In genomic region chr1:9825101-9826074, GRCh38 we compare ENCODE assay signal across 8 cellular contexts. TPM values are rescaled to one million over a fixed set of nuclear protein-coding genes. Genes with fewer than 3 reads are reported as not detected.
DNase-seq lines count a peak whose midpoint lies in the region; ATAC-seq and TF ChIP-seq lines count a peak whose summit lies in the region.

No MANE protein-coding gene starts in this region.

- H3K4me1 ChIP-seq in endodermal cell (ENCODE audit: control insufficient read depth, insufficient read depth, low read length) (peaks cover 15% of the 10 kb centered on the region), testis (peaks cover 18% of the 10 kb centered on the region)

- intact Hi-C loops in testis (cut with DNase I; ENCODE audit: low total_unique reads), result no loop called here

- no peak overlapping the region for H3K9ac ChIP-seq in endodermal cell (ENCODE audit: extremely low read depth, low read length, poor library complexity, severe bottlenecking)

- peaks cover 5% of the 10 kb centered on the region for H3K27me3 Mint-ChIP-seq in activated CD4-positive, alpha-beta T cell treated with anti-CD3 and anti-CD28 coated beads, Interleukin-2, amount 10 ng/mL, durations not matched to agents 7 days and 5 days
- H3K27me3 Mint-ChIP-seq in endodermal cell (ENCODE audit: insufficient read depth), result peaks cover 33% of the 10 kb centered on the region

- POLR2A ChIA-PET in activated CD4-positive, alpha-beta T cell treated with anti-CD3 and anti-CD28 coated beads, Interleukin-2, amount 10 ng/mL, durations not matched to agents 7 days and 5 days (lab: Charles Lee), result no interaction called here

- peak; percentile 31 to 49 for DNase-seq in NCI-H2081 (lab: John Stamatoyannopoulos, UW)
- no peak for DNase-seq in NCI-H2081 treated with DMSO at 0.1 percent for 48 hours (lab: John Stamatoyannopoulos, UW)
- DNase-seq in NCI-H2196 (lab: John Stamatoyannopoulos, UW; ENCODE audit: unreplicated experiment), result peak; percentile 92
- peak; percentile 36 for DNase-seq in activated CD4-positive, alpha-beta T cell treated with anti-CD3 and anti-CD28 coated beads, Interleukin-2, amount 10 ng/mL, durations not matched to agents 7 days and 5 days
- peak; percentile 93 for DNase-seq in endodermal cell
- DNase-seq in mesenteric fat pad (ENCODE audit: low spot score), result peak; percentile 86
- peak; percentile 26 for DNase-seq in testis

- H3K4me1 Mint-ChIP-seq in activated CD4-positive, alpha-beta T cell treated with anti-CD3 and anti-CD28 coated beads, Interleukin-2, amount 10 ng/mL, durations not matched to agents 7 days and 5 days, result peaks cover 48% of the 10 kb centered on the region
- peaks cover 38% of the 10 kb centered on the region for H3K4me1 Mint-ChIP-seq in endodermal cell

- no peak for TF ChIP-seq POLR2A in testis (IDR thresholded peaks at IDR 0.05)

- H3K4me3 Mint-ChIP-seq in activated CD4-positive, alpha-beta T cell treated with anti-CD3 and anti-CD28 coated beads, Interleukin-2, amount 10 ng/mL, durations not matched to agents 7 days and 5 days, result peak overlapping the region; percentile 51
- peak overlapping the region; percentile 88 for H3K4me3 Mint-ChIP-seq in endodermal cell

- TF ChIP-seq CTCF in endodermal cell (conservative IDR thresholded peaks at IDR 0.05) (no peak), testis (IDR thresholded peaks at IDR 0.05) (no peak)

- H3K9me3 ChIP-seq in endodermal cell (ENCODE audit: control insufficient read depth, low read length) (no peaks in the 10 kb centered on the region), testis (no peaks in the 10 kb centered on the region)

- 23 to 30% methylated on average over 12 to 17 of the region's 17 CpGs for WGBS in endodermal cell (ENCODE audit: insufficient coverage in 1 of 2, insufficient read length in 1 of 2), 2 experiments
- WGBS in testis, 2 donors, result 25 to 28% methylated on average over 17 of the region's 17 CpGs

- H3K36me3 ChIP-seq in endodermal cell (ENCODE audit: control insufficient read depth, insufficient read depth, low read length) (no peaks in the 10 kb centered on the region), testis (ENCODE audit: low read depth, missing control alignments) (no peaks in the 10 kb centered on the region)

- no peak for ATAC-seq in GM18867 (IDR thresholded peaks at IDR 0.05; ENCODE audit: unreplicated experiment)

- H3K27ac Mint-ChIP-seq in activated CD4-positive, alpha-beta T cell treated with anti-CD3 and anti-CD28 coated beads, Interleukin-2, amount 10 ng/mL, durations not matched to agents 7 days and 5 days, result peak overlapping the region; percentile 82
- no peak overlapping the region for H3K27ac Mint-ChIP-seq in endodermal cell

- peaks cover 11% of the 10 kb centered on the region for H3K36me3 Mint-ChIP-seq in activated CD4-positive, alpha-beta T cell treated with anti-CD3 and anti-CD28 coated beads, Interleukin-2, amount 10 ng/mL, durations not matched to agents 7 days and 5 days (ENCODE audit: low read depth)
- no peaks in the 10 kb centered on the region for H3K36me3 Mint-ChIP-seq in endodermal cell (ENCODE audit: low read depth)

- H3K4me3 ChIP-seq in endodermal cell (ENCODE audit: low read length) (peak overlapping the region; percentile 85), testis (no peak overlapping the region)

- CTCF ChIA-PET in activated CD4-positive, alpha-beta T cell treated with anti-CD3 and anti-CD28 coated beads, Interleukin-2, amount 10 ng/mL, durations not matched to agents 7 days and 5 days (lab: Charles Lee), result interaction anchor here (0.7 to 1.6 kb wide), 5 partner anchors 13 to 665 kb away, joined by 3 to 8 read pairs (median 5); no protein-coding TSS in a partner anchor

- H3K9me3 Mint-ChIP-seq in activated CD4-positive, alpha-beta T cell treated with anti-CD3 and anti-CD28 coated beads, Interleukin-2, amount 10 ng/mL, durations not matched to agents 7 days and 5 days, result no peaks in the 10 kb centered on the region
- no peaks in the 10 kb centered on the region for H3K9me3 Mint-ChIP-seq in endodermal cell

- peaks cover 8% of the 10 kb centered on the region for H3K27me3 ChIP-seq in endodermal cell (ENCODE audit: control insufficient read depth, insufficient read depth, low read length, poor library complexity, severe bottlenecking)
- no peaks in the 10 kb centered on the region for H3K27me3 ChIP-seq in testis

- H3K27ac ChIP-seq in endodermal cell (ENCODE audit: low read depth, low read length), result peak overlapping the region; percentile 34
- peak overlapping the region in 1 of 2 donors; percentile 45 for H3K27ac ChIP-seq in testis

RNA-seq across cellular contexts. Expression of gene CLSTN1, which starts 1.6 kb away (rescaled TPM):
- total RNA-seq in activated CD4-positive, alpha-beta T cell treated with anti-CD3 and anti-CD28 coated beads, Interleukin-2, amount 10 ng/mL, durations not matched to agents 7 days and 5 days, result 100 to 1,000 TPM; 121 to 134 TPM
- 100 to 1,000 TPM in 1 of 2 donors, 10 to 100 TPM in 1; 96.6 to 116 TPM for total RNA-seq in endodermal cell
- 119 TPM for polyA plus RNA-seq in endodermal cell (2013, experiment 1 of 2)
- 110 TPM for polyA plus RNA-seq in endodermal cell (2013, experiment 2 of 2)
- total RNA-seq in mesenteric fat pad, result 43.6 TPM
- 10 to 100 TPM; 52.6 to 70.2 TPM for total RNA-seq in testis
- 60.4 TPM for polyA plus RNA-seq in testis (ENCODE audit: insufficient read depth, low read depth, low replicate concordance)
